ENCODE assay signal across 19 cellular contexts in the genomic region with DNA sequence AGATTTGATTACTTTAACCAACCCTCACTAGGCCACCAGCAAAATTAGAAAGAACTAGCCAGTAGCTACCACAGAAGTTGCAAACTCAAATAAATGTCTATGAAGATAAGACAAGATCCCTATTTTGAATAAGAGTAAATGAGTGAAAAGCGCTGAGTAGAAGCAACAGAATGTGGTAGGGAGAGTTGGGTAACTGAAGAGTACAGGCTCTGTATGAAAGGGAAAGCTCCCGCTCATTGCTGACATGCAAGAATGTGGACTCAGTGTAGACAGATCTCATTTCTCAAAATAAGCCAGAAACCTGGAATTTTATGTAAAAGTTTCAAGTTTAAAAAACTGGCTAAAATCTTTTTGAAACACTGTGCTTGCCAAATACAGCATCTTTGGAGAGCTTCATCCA.
"Had no signal": no experiment of that assay in that cellular context is flagged by ENCODE, and none has a peak within 500 bp of the region (broad histone marks: within the 10 kb centered on the region; RNA-seq: fewer than 3 reads in every experiment).

No MANE protein-coding gene starts in this region.

- ATAC-seq: activated T-cell treated with anti-CD3 and anti-CD28 coated beads, Interleukin-2, amount 50 U/mL, for 72 hours; natural killer cell treated with Interleukin-12 subunit alpha and Interleukin-12 subunit beta and Interleukin-15 and Interleukin-18, amount 100 ng/mL, for 72 hours; right cardiac atrium; stimulated activated naive CD8-positive, alpha-beta T cell treated with anti-CD3 and anti-CD28 coated beads, Interleukin-15, Interleukin-2, amounts not matched to agents 100 U/mL and 50 U/mL, for 24 hours had no signal

- DNase-seq: activated B cell treated with CpG ODN at 0.5 μM for 24 hours; activated CD4-positive, alpha-beta T cell treated with anti-CD3 and anti-CD28 coated beads, Interleukin-2, amount 10 ng/mL, durations not matched to agents 24 days and 14 days; activated CD8-positive, alpha-beta memory T cell treated with anti-CD3 and anti-CD28 coated beads, Interleukin-2, amount 50 U/mL, for 48 hours; activated gamma-delta T cell; activated naive CD8-positive, alpha-beta T cell treated with anti-CD3 and anti-CD28 coated beads for 36 hours; activated T-cell treated with anti-CD3 and anti-CD28 coated beads, Interleukin-2, amount 50 U/mL, for 72 hours; left ventricle myocardium inferior; occipital lobe; right cardiac atrium; stimulated activated CD4-positive, alpha-beta T cell treated with anti-CD3 and anti-CD28 coated beads, Interleukin-4, amount 100 ng/mL, for 4 hours; stimulated activated CD8-positive, alpha-beta memory T cell treated with anti-CD3 and anti-CD28 coated beads, Interleukin-4, amount 100 ng/mL, for 48 hours; stimulated activated naive CD8-positive, alpha-beta T cell treated with anti-CD3 and anti-CD28 coated beads, Interleukin-15, Interleukin-2, amounts not matched to agents 100 U/mL and 50 U/mL, for 24 hours; T-helper 2 cell had no signal

- FAIRE-seq: keratinocyte had no signal

- H3K4me1 ChIP-seq: left ventricle myocardium inferior had no signal

- H3K9me3 Mint-ChIP-seq: activated B cell treated with CpG ODN at 0.5 μM for 24 hours; activated CD4-positive, alpha-beta T cell treated with anti-CD3 and anti-CD28 coated beads, Interleukin-2, amount 10 ng/mL, durations not matched to agents 24 days and 14 days; memory B cell had no signal

- H3K36me3 ChIP-seq: left ventricle myocardium inferior, transverse colon had no signal

- H3K36me3 Mint-ChIP-seq: activated naive CD8-positive, alpha-beta T cell treated with anti-CD3 and anti-CD28 coated beads for 36 hours; memory B cell had no signal

- H3K27me3 Mint-ChIP-seq: activated B cell treated with CpG ODN at 0.5 μM for 24 hours; activated CD4-positive, alpha-beta T cell treated with anti-CD3 and anti-CD28 coated beads, Interleukin-2, amount 10 ng/mL, durations not matched to agents 24 days and 14 days; activated naive CD8-positive, alpha-beta T cell treated with anti-CD3 and anti-CD28 coated beads for 36 hours; memory B cell; natural killer cell treated with Interleukin-12 subunit alpha and Interleukin-12 subunit beta and Interleukin-15 and Interleukin-18, amount 100 ng/mL, for 72 hours; progenitor cell of endocrine pancreas had no signal

- H3K27me3 ChIP-seq: transverse colon had no signal

- H3K9me3 ChIP-seq: left ventricle myocardium inferior, transverse colon had no signal

- H3K4me1 Mint-ChIP-seq: activated B cell treated with CpG ODN at 0.5 μM for 24 hours; activated CD4-positive, alpha-beta T cell treated with anti-CD3 and anti-CD28 coated beads, Interleukin-2, amount 10 ng/mL, durations not matched to agents 24 days and 14 days; activated naive CD8-positive, alpha-beta T cell treated with anti-CD3 and anti-CD28 coated beads for 36 hours; memory B cell had no signal

- H3K27ac ChIP-seq: epithelial cell of prostate, left ventricle myocardium inferior, transverse colon had no signal

- H3K4me3 ChIP-seq: left ventricle myocardium inferior, transverse colon had no signal

- H3K4me3 Mint-ChIP-seq: activated B cell treated with CpG ODN at 0.5 μM for 24 hours; activated CD4-positive, alpha-beta T cell treated with anti-CD3 and anti-CD28 coated beads, Interleukin-2, amount 10 ng/mL, durations not matched to agents 24 days and 14 days; activated naive CD8-positive, alpha-beta T cell treated with anti-CD3 and anti-CD28 coated beads for 36 hours; activated T-cell treated with anti-CD3 and anti-CD28 coated beads, Interleukin-2, amount 50 U/mL, for 72 hours; memory B cell; natural killer cell treated with Interleukin-12 subunit alpha and Interleukin-12 subunit beta and Interleukin-15 and Interleukin-18, amount 100 ng/mL, for 72 hours had no signal

- H3K27ac Mint-ChIP-seq: activated B cell treated with CpG ODN at 0.5 μM for 24 hours; activated CD4-positive, alpha-beta T cell treated with anti-CD3 and anti-CD28 coated beads, Interleukin-2, amount 10 ng/mL, durations not matched to agents 24 days and 14 days; activated naive CD8-positive, alpha-beta T cell treated with anti-CD3 and anti-CD28 coated beads for 36 hours; activated T-cell treated with anti-CD3 and anti-CD28 coated beads, Interleukin-2, amount 50 U/mL, for 72 hours; memory B cell; natural killer cell treated with Interleukin-12 subunit alpha and Interleukin-12 subunit beta and Interleukin-15 and Interleukin-18, amount 100 ng/mL, for 72 hours; progenitor cell of endocrine pancreas had no signal
